ENCODE assay signal across 13 cellular contexts in genomic region chr3:46903341-46904302, GRCh38. TPM values are rescaled to one million over a fixed set of nuclear protein-coding genes. Genes with fewer than 3 reads are reported as not detected.
DNase-seq lines count a peak whose midpoint lies in the region; ATAC-seq lines count a peak whose summit lies in the region.
"Had no signal": no experiment of that assay in that cellular context is flagged by ENCODE, and none has a peak within 500 bp of the region (broad histone marks: within the 10 kb centered on the region; RNA-seq: fewer than 3 reads in every experiment).

No MANE protein-coding gene starts in this region.

- peak; percentile 28 for DNase-seq in GDM1 (lab: John Stamatoyannopoulos, UW)
- peak; percentile 37 for DNase-seq in MV-4-11 (lab: John Stamatoyannopoulos, UW)
- peak; percentile 46 for DNase-seq in dermis blood vessel endothelial cell
- DNase-seq in trophoblast cell = peak in 1 of 2 donors; percentile 45
- DNase-seq in T-helper 9 cell = no peak
- DNase-seq: NCI-H187; stimulated activated CD4-positive, alpha-beta T cell treated with anti-CD3 and anti-CD28 coated beads, Interleukin-15, amount 100 ng/mL, for 24 hours had no signal

- H3K18ac ChIP-seq in trophoblast cell (ENCODE audit: low read length) = no peak overlapping the region

- H3K36me3 ChIP-seq in trophoblast cell (ENCODE audit: control insufficient read depth in 1 of 2, insufficient read depth in 2 of 2, low read length in 2 of 2) = no peaks in the 10 kb centered on the region

- H2BK120ac ChIP-seq in trophoblast cell (ENCODE audit: insufficient read depth, low read length, poor library complexity) = no peak overlapping the region

- ATAC-seq in GM19035 (IDR thresholded peaks at IDR 0.05; ENCODE audit: unreplicated experiment) (no peak), GM18519 (IDR thresholded peaks at IDR 0.05; ENCODE audit: low FRiP score, unreplicated experiment) (no peak), HG03280 (IDR thresholded peaks at IDR 0.05; ENCODE audit: unreplicated experiment) (no peak)
- ATAC-seq: stimulated activated effector memory CD8-positive, alpha-beta T cell treated with anti-CD3 and anti-CD28 coated beads, Interleukin-12 subunit alpha, Interleukin-12 subunit beta, amount 100 ng/mL, for 72 hours had no signal

- H4K91ac ChIP-seq in trophoblast cell (ENCODE audit: low read depth, low read length) = no peak overlapping the region

- H3K4me2 ChIP-seq in trophoblast cell (ENCODE audit: low read length) = no peak overlapping the region

- no peak overlapping the region for H2BK5ac ChIP-seq in trophoblast cell (ENCODE audit: low read depth, low read length, poor library complexity)

- no peak overlapping the region for H3K23ac ChIP-seq in trophoblast cell (ENCODE audit: low read length)

- H3K27ac ChIP-seq in trophoblast cell (ENCODE audit: low read depth, low read length) = no peak overlapping the region
- H3K27ac ChIP-seq: epithelial cell of prostate had no signal

- peak overlapping the region; percentile 23 for H2AK5ac ChIP-seq in trophoblast cell (ENCODE audit: low read length)

- H4K12ac ChIP-seq in trophoblast cell (ENCODE audit: low read depth, low read length) = no peak overlapping the region

- H3K79me2 ChIP-seq in trophoblast cell (ENCODE audit: control insufficient read depth, insufficient read depth, low read length, poor library complexity) = no peaks in the 10 kb centered on the region

- peaks cover 2% of the 10 kb centered on the region for H3K9me3 ChIP-seq in trophoblast cell (ENCODE audit: insufficient read depth, low read depth, low read length)

- no peak overlapping the region for H2AFZ ChIP-seq in trophoblast cell (ENCODE audit: insufficient read depth, low read length, poor library complexity)

- H3K4ac ChIP-seq in trophoblast cell (ENCODE audit: low read depth, low read length) = no peak overlapping the region

- H3K4me1 ChIP-seq in trophoblast cell (ENCODE audit: control insufficient read depth in 1 of 2, insufficient read depth in 2 of 2, low read length in 2 of 2) = peaks cover 3% of the 10 kb centered on the region in 2 experiments

- no peaks in the 10 kb centered on the region for H3K27me3 ChIP-seq in trophoblast cell (ENCODE audit: insufficient read depth, low read length)

- peak overlapping the region; percentile 20 for H3K14ac ChIP-seq in trophoblast cell (ENCODE audit: low read length)

- H3K4me3 ChIP-seq in trophoblast cell (ENCODE audit: low read depth, low read length) = no peak overlapping the region

- no peak overlapping the region for H4K8ac ChIP-seq in trophoblast cell (ENCODE audit: low read depth, low read length)

- no peaks in the 10 kb centered on the region for H3K79me1 ChIP-seq in trophoblast cell (ENCODE audit: low read length)

- H2BK12ac ChIP-seq in trophoblast cell (ENCODE audit: low read length) = no peak overlapping the region

- WGBS in trophoblast cell (ENCODE audit: extremely low coverage, insufficient coverage, insufficient read length) = no CpG with 5 or more reads among the region's 21 CpGs

- H3K9ac ChIP-seq in trophoblast cell (ENCODE audit: low read length) = no peak overlapping the region

RNA-seq across cellular contexts. Expression of gene PTH1R, which starts 26.1 kb away (rescaled TPM):
- 0.19 and 0.85 TPM in 2 replicates for total RNA-seq in dermis blood vessel endothelial cell
- polyA plus RNA-seq in trophoblast cell (2013) = 9.5 and 11.3 TPM in 2 replicates
- total RNA-seq: T-helper 2 cell treated with Interferon-gamma antibody and Interleukin-4, amounts not matched to agents 100 ng/mL and 5 ng/mL, for 36 hours had no signal

RNA-seq across cellular contexts. Expression of gene MYL3, which starts 40.4 kb away (rescaled TPM):
- total RNA-seq in dermis blood vessel endothelial cell = 0.14 TPM in 1 of 2 replicates, not detected in the other
- 0.86 and 1.3 TPM in 2 replicates for polyA plus RNA-seq in trophoblast cell (2013)
- total RNA-seq: T-helper 2 cell treated with Interferon-gamma antibody and Interleukin-4, amounts not matched to agents 100 ng/mL and 5 ng/mL, for 36 hours had no signal
